In the genomic region with DNA sequence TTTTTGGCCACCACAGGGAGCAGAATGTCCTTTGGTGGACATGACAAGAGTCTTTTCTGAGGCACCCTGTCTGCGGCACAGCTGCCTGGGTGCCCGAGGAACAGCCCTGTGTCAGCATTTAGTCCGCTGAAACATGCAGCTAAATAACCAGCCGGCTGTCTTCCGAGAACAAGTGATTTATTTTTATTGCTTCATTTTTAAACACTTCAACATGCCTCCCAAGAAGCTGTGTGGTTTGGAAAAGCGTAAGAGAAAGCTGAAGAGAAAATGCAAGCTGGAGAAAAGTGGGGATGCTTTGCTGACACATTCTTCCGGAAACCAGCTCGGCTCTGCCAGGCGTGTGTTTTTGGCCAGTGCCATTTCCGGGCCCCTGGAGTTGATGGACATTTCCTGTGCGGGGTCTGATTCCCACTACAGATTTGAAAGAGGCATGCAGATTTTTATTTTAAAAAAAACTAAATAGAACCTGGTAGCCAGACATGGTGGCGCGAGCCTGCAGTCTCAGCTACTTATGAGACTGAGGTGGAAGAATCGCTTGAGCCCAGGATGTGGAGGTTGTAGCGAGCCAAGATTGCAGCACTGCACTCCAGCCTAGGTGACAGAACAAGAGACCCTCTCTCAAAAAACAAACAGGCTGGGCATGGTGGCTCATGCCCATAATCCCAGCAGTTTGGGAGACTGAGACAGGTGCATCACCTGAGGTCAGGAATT, we compare ENCODE assay signal across 8 cellular contexts.
DNase-seq lines count a peak whose midpoint lies in the region; ATAC-seq and TF ChIP-seq lines count a peak whose summit lies in the region.

No MANE protein-coding gene starts in this region.

- no peak for TF ChIP-seq CTCF in AG09309 (IDR thresholded peaks at IDR 0.05; ENCODE audit: control insufficient read depth, insufficient read depth, low read depth, low read length, missing control alignments)
- no peak for TF ChIP-seq CTCF in KMS-11 (conservative IDR thresholded peaks at IDR 0.05; ENCODE audit: low read depth, low read length)
- TF ChIP-seq CTCF in astrocyte of the spinal cord (IDR thresholded peaks at IDR 0.05; ENCODE audit: low read depth, low read length): no peak
- TF ChIP-seq CTCF in lower leg skin (IDR thresholded peaks at IDR 0.05): no peak

- peak overlapping the region; percentile 37; the same call in 1 of the 2 replicates for H3K9ac ChIP-seq in KMS-11

- peak overlapping the region; percentile 55; the same call in 1 of the 2 replicates for H3K27ac ChIP-seq in KMS-11
- peak overlapping the region; percentile 78 for H3K27ac ChIP-seq in temporal lobe (ENCODE audit: low read depth, low read length)

- H3K36me3 ChIP-seq in KMS-11 (ENCODE audit: insufficient read depth): no peaks in the 10 kb centered on the region

- in situ Hi-C loops in astrocyte of the spinal cord (cut with HindIII; ENCODE audit: low sequenced_read_pairs): no loop called here

- no peak for TF ChIP-seq POLR2A in lower leg skin (IDR thresholded peaks at IDR 0.05)

- H3K4me3 ChIP-seq in AG09309 (ENCODE audit: control insufficient read depth, low read depth, low read length) (peak overlapping the region; percentile 39), KMS-11 (IDR thresholded peaks at IDR 0.05; ENCODE audit: insufficient read depth, low read depth, low read length) (no peak overlapping the region), astrocyte of the spinal cord (ENCODE audit: low read depth, low read length) (peak overlapping the region; percentile 27), lower leg skin (ENCODE audit: low read depth, poor library complexity, severe bottlenecking) (no peak overlapping the region)

- ATAC-seq in HG03095 (IDR thresholded peaks at IDR 0.05; ENCODE audit: unreplicated experiment) (no peak), GM21390 (IDR thresholded peaks at IDR 0.05; ENCODE audit: unreplicated experiment) (no peak), HG03342 (IDR thresholded peaks at IDR 0.05; ENCODE audit: unreplicated experiment) (no peak)

- no peaks in the 10 kb centered on the region for H4K20me1 ChIP-seq in KMS-11 (ENCODE audit: insufficient read depth)

- peaks cover 4% of the 10 kb centered on the region for H3K4me1 ChIP-seq in KMS-11 (ENCODE audit: low read depth, poor library complexity, severe bottlenecking)

- H3K4me2 ChIP-seq in KMS-11: peak overlapping the region; percentile 33; the same call in 1 of the 2 replicates

- 16 to 24% methylated on average over 15 of the region's 15 CpGs for WGBS in lower leg skin, 2 donors

- intact Hi-C loops in lower leg skin (cut with DNase I; ENCODE audit: low total_unique reads): no loop called here

- DNase-seq in AG09309 (ENCODE audit: low read depth): peak; percentile 75
- DNase-seq in astrocyte of the spinal cord (ENCODE audit: low read depth, low spot score): peak; percentile 90
- DNase-seq in lower leg skin (ENCODE audit: low spot score in 2 of 2): peak; percentile 48 to 91

- no peaks in the 10 kb centered on the region for H3K79me2 ChIP-seq in KMS-11 (ENCODE audit: insufficient read depth, low read depth)

- no peaks in the 10 kb centered on the region for H3K27me3 ChIP-seq in KMS-11 (ENCODE audit: insufficient read depth, low read depth)

- H2AFZ ChIP-seq in KMS-11 (ENCODE audit: low read depth): peak overlapping the region; percentile 16; the same call in 1 of the 2 replicates

Comparison
In these comparisons a context has a peak if more than half of its experiments do, and no peak if none do; other contexts are left out.
1. H3K4me3 ChIP-seq: peak in AG09309 (single experiment) and astrocyte of the spinal cord (single experiment); none in KMS-11 (single experiment) and lower leg skin (single experiment).
2. Peak in every context shown above with its lines, with median percentiles within 50 percentile points of each other: DNase-seq.